27 cellular contexts compared by ENCODE assay signal in genomic region chr3:64358853-64359252, GRCh38.
"Had no signal": no experiment of that assay in that cellular context is flagged by ENCODE, and none has a peak within 500 bp of the region (broad histone marks: within the 10 kb centered on the region; RNA-seq: fewer than 3 reads in every experiment).

No MANE protein-coding gene starts in this region.

- H3K27ac ChIP-seq: colonic mucosa, heart left ventricle, right lobe of liver, testis, uterus had no signal

- H3K9me3 ChIP-seq: colonic mucosa, heart left ventricle, right lobe of liver, testis, uterus had no signal

- H3K27ac Mint-ChIP-seq: activated B cell treated with CpG ODN at 0.5 μM for 24 hours; activated CD8-positive, alpha-beta T cell treated with anti-CD3 and anti-CD28 coated beads for 36 hours; activated naive CD8-positive, alpha-beta T cell treated with anti-CD3 and anti-CD28 coated beads, Interleukin-2, amount 50 U/mL, for 24 hours; activated T-helper 17 cell treated with anti-CD3 and anti-CD28 coated beads, Interleukin-2, amount 50 U/mL, for 72 hours; immature natural killer cell; naive thymus-derived CD8-positive, alpha-beta T cell; T-helper 1 cell treated with Interleukin-12 subunit alpha and Interleukin-12 subunit beta and Interleukin-4 antibody, amounts not matched to agents 30 μg/mL and 1 μg/mL, for 36 hours had no signal

- H3K4me3 ChIP-seq: colonic mucosa, heart left ventricle, right lobe of liver, testis, uterus had no signal

- H3K36me3 Mint-ChIP-seq: immature natural killer cell; naive thymus-derived CD8-positive, alpha-beta T cell had no signal

- DNase-seq: activated B cell treated with CpG ODN at 0.5 μM for 24 hours; activated CD4-positive, alpha-beta T cell treated with anti-CD3 and anti-CD28 coated beads, Interleukin-2, amount 50 U/mL, for 1 hour; activated CD8-positive, alpha-beta T cell treated with anti-CD3 and anti-CD28 coated beads for 36 hours; activated gamma-delta T cell treated with Interleukin-2 at 50 U/mL for 16 hours; activated naive CD4-positive, alpha-beta T cell treated with anti-CD3 and anti-CD28 coated beads, Interleukin-2, amount 50 U/mL, for 16 hours; activated naive CD8-positive, alpha-beta T cell treated with anti-CD3 and anti-CD28 coated beads, Interleukin-2, amount 50 U/mL, for 24 hours; activated T-cell treated with anti-CD3 and anti-CD28 coated beads, Interleukin-2, amount 50 U/mL, for 4 hours; amygdala; colonic mucosa; effector CD8-positive, alpha-beta T cell; heart left ventricle; hypothalamus; immature natural killer cell; naive thymus-derived CD8-positive, alpha-beta T cell; occipital lobe; posterior cingulate gyrus; right lobe of liver; stimulated activated CD4-positive, alpha-beta T cell treated with anti-CD3 and anti-CD28 coated beads, Interleukin-2, amount 100 ng/mL, for 48 hours; stimulated activated naive CD4-positive, alpha-beta T cell treated with Interleukin-2 at 50 U/mL for 16 hours; SW 1271; testis; trophoblast cell; uterus had no signal

- ATAC-seq: activated CD8-positive, alpha-beta T cell treated with anti-CD3 and anti-CD28 coated beads for 36 hours; activated naive CD8-positive, alpha-beta T cell treated with anti-CD3 and anti-CD28 coated beads, Interleukin-2, amount 50 U/mL, for 24 hours; activated T-cell treated with anti-CD3 and anti-CD28 coated beads, Interleukin-2, amount 50 U/mL, for 4 hours; activated T-helper 17 cell treated with anti-CD3 and anti-CD28 coated beads, Interleukin-2, amount 50 U/mL, for 72 hours; heart left ventricle; naive thymus-derived CD8-positive, alpha-beta T cell had no signal

- H3K4me3 Mint-ChIP-seq: activated B cell treated with CpG ODN at 0.5 μM for 24 hours; activated CD8-positive, alpha-beta T cell treated with anti-CD3 and anti-CD28 coated beads for 36 hours; activated naive CD8-positive, alpha-beta T cell treated with anti-CD3 and anti-CD28 coated beads, Interleukin-2, amount 50 U/mL, for 24 hours; activated T-cell treated with anti-CD3 and anti-CD28 coated beads, Interleukin-2, amount 50 U/mL, for 4 hours; activated T-helper 17 cell treated with anti-CD3 and anti-CD28 coated beads, Interleukin-2, amount 50 U/mL, for 72 hours; central memory CD8-positive, alpha-beta T cell; immature natural killer cell; naive thymus-derived CD8-positive, alpha-beta T cell; neural crest cell; T-helper 1 cell treated with Interleukin-12 subunit alpha and Interleukin-12 subunit beta and Interleukin-4 antibody, amounts not matched to agents 30 μg/mL and 1 μg/mL, for 36 hours had no signal

- H3K9me3 Mint-ChIP-seq: activated B cell treated with CpG ODN at 0.5 μM for 24 hours; activated CD8-positive, alpha-beta T cell treated with anti-CD3 and anti-CD28 coated beads for 36 hours; activated naive CD8-positive, alpha-beta T cell treated with anti-CD3 and anti-CD28 coated beads, Interleukin-2, amount 50 U/mL, for 24 hours; activated T-cell treated with anti-CD3 and anti-CD28 coated beads, Interleukin-2, amount 50 U/mL, for 4 hours; activated T-helper 17 cell treated with anti-CD3 and anti-CD28 coated beads, Interleukin-2, amount 50 U/mL, for 72 hours; central memory CD8-positive, alpha-beta T cell; naive thymus-derived CD8-positive, alpha-beta T cell; neural crest cell had no signal

- H3K27me3 ChIP-seq: colonic mucosa, heart left ventricle, right lobe of liver, testis, uterus had no signal

- H3K4me1 ChIP-seq: colonic mucosa, right lobe of liver, testis, uterus had no signal

- H3K36me3 ChIP-seq: colonic mucosa, heart left ventricle, right lobe of liver, uterus had no signal

- H3K27me3 Mint-ChIP-seq: activated CD8-positive, alpha-beta T cell treated with anti-CD3 and anti-CD28 coated beads for 36 hours; central memory CD8-positive, alpha-beta T cell had no signal

- H3K4me1 Mint-ChIP-seq: activated B cell treated with CpG ODN at 0.5 μM for 24 hours; central memory CD8-positive, alpha-beta T cell; immature natural killer cell had no signal
